16 cellular contexts compared by ENCODE assay signal in genomic region chr6:43707269-43707668, GRCh38.
"Had no signal": no experiment of that assay in that cellular context is flagged by ENCODE, and none has a peak within 500 bp of the region (broad histone marks: within the 10 kb centered on the region; RNA-seq: fewer than 3 reads in every experiment).

No MANE protein-coding gene starts in this region.

- H3K27ac ChIP-seq: thoracic aorta had no signal

- H3K36me3 ChIP-seq: ascending aorta, gastrocnemius medialis, thoracic aorta had no signal

- ATAC-seq: activated naive CD8-positive, alpha-beta T cell treated with anti-CD3 and anti-CD28 coated beads, Interleukin-2, amount 50 U/mL, for 24 hours; gastrocnemius medialis; mucosa of descending colon; naive thymus-derived CD8-positive, alpha-beta T cell; psoas muscle; T-cell had no signal

- DNase-seq: activated CD4-positive, alpha-beta T cell treated with anti-CD3 and anti-CD28 coated beads for 4 hours; activated CD8-positive, alpha-beta T cell treated with anti-CD3 and anti-CD28 coated beads, Interleukin-2, amount 10 ng/mL, durations not matched to agents 7 days and 5 days; activated naive CD4-positive, alpha-beta T cell treated with Interleukin-2 at 50 U/mL for 16 hours; activated naive CD8-positive, alpha-beta T cell treated with anti-CD3 and anti-CD28 coated beads, Interleukin-2, amount 50 U/mL, for 24 hours; gastrocnemius medialis; kidney; mucosa of descending colon; naive thymus-derived CD8-positive, alpha-beta T cell; occipital lobe; psoas muscle; stimulated activated CD4-positive, alpha-beta T cell treated with anti-CD3 and anti-CD28 coated beads, Interleukin-4, amount 100 ng/mL, for 24 hours; stimulated activated naive CD8-positive, alpha-beta T cell treated with anti-CD3 and anti-CD28 coated beads, Interleukin-15, amount 100 ng/mL, for 72 hours; T-cell; T1000 had no signal

- H3K9me3 ChIP-seq: ascending aorta, gastrocnemius medialis, mucosa of descending colon, psoas muscle, thoracic aorta had no signal

- H3K4me3 ChIP-seq: ascending aorta, gastrocnemius medialis, mucosa of descending colon, psoas muscle, thoracic aorta had no signal

- H3K27me3 ChIP-seq: ascending aorta, gastrocnemius medialis had no signal
